ENCODE assay signal across 1 cellular context in genomic region chr3:10224794-10225660, GRCh38.
TF ChIP-seq lines count a peak whose summit lies in the region.

No MANE protein-coding gene starts in this region.

TF ChIP-seq in HepG2, 621 proteins besides CTCF, POLR2A, EP300 and RAD21 (continued from another document and continues in another):
- TF ChIP-seq HNF1A (IDR thresholded peaks at IDR 0.05; ENCODE audit: low read depth) (peak; percentile 39; the same call in 1 of the 2 replicates), HNF1A (CRISPR knock-in tag; IDR thresholded peaks at IDR 0.05; ENCODE audit: borderline replicate concordance) (peak; percentile 48; the same call in 1 of the 2 replicates), MEIS2 (CRISPR knock-in tag; IDR thresholded peaks at IDR 0.05) (peak; percentile 93), GABPA (IDR thresholded peaks at IDR 0.05; ENCODE audit: low read depth, low read length) (no peak), GABPA (CRISPR knock-in tag; IDR thresholded peaks at IDR 0.05; ENCODE audit: low read depth) (peak; percentile 80), SOX6 (IDR thresholded peaks at IDR 0.05) (no peak), SOX6 (CRISPR knock-in tag; IDR thresholded peaks at IDR 0.05) (peak; percentile 97), ZNF282 (IDR thresholded peaks at IDR 0.05; ENCODE audit: partially characterized antibody) (no peak), ZNF362 (CRISPR knock-in tag; IDR thresholded peaks at IDR 0.05; ENCODE audit: borderline replicate concordance) (peak; percentile 80; the same call in 1 of the 2 replicates), FOXP1 (IDR thresholded peaks at IDR 0.05) (no peak), FOXP1 (CRISPR knock-in tag; IDR thresholded peaks at IDR 0.05) (peak; percentile 84), POGZ (CRISPR knock-in tag; IDR thresholded peaks at IDR 0.05) (peak; percentile 87), GMEB2 (CRISPR knock-in tag; IDR thresholded peaks at IDR 0.05; ENCODE audit: low read depth) (peak; percentile 27; the same call in 1 of the 2 replicates), HOXA3 (CRISPR knock-in tag; IDR thresholded peaks at IDR 0.05) (peak; percentile 86), ARID5B (CRISPR knock-in tag; IDR thresholded peaks at IDR 0.05) (peak; percentile 91), GRHL1 (CRISPR knock-in tag; conservative IDR thresholded peaks at IDR 0.05) (no peak), CBFB (CRISPR knock-in tag; IDR thresholded peaks at IDR 0.05) (peak; percentile 58; the same call in 1 of the 2 replicates), ATM (IDR thresholded peaks at IDR 0.05; ENCODE audit: borderline replicate concordance) (no peak), NFYC (CRISPR knock-in tag; IDR thresholded peaks at IDR 0.05) (peak; percentile 49; the same call in 1 of the 2 replicates), KDM6A (CRISPR knock-in tag; IDR thresholded peaks at IDR 0.05; ENCODE audit: low read depth) (peak; percentile 85), REXO4 (CRISPR knock-in tag; IDR thresholded peaks at IDR 0.05; ENCODE audit: borderline replicate concordance) (no peak), ONECUT2 (CRISPR knock-in tag; IDR thresholded peaks at IDR 0.05) (no peak), YEATS2 (CRISPR knock-in tag; IDR thresholded peaks at IDR 0.05; ENCODE audit: borderline replicate concordance) (peak; percentile 81; the same call in 1 of the 2 replicates), NAIF1 (CRISPR knock-in tag; IDR thresholded peaks at IDR 0.05; ENCODE audit: borderline replicate concordance) (no peak), ZNF841 (CRISPR knock-in tag; IDR thresholded peaks at IDR 0.05; ENCODE audit: borderline replicate concordance) (no peak), ZC3H13 (CRISPR knock-in tag; IDR thresholded peaks at IDR 0.05) (no peak), ZNF766 (CRISPR knock-in tag; IDR thresholded peaks at IDR 0.05; ENCODE audit: borderline replicate concordance) (no peak), NR2C2 (CRISPR knock-in tag; IDR thresholded peaks at IDR 0.05; ENCODE audit: borderline replicate concordance) (peak; percentile 60), CSRNP1 (CRISPR knock-in tag; IDR thresholded peaks at IDR 0.05) (no peak), ZBTB10 (CRISPR knock-in tag; IDR thresholded peaks at IDR 0.05; ENCODE audit: borderline replicate concordance) (peak; percentile 55; the same call in 1 of the 2 replicates), ZNF263 (CRISPR knock-in tag; IDR thresholded peaks at IDR 0.05) (peak; percentile 98), HMGA1 (CRISPR knock-in tag; conservative IDR thresholded peaks at IDR 0.05) (no peak), ZBTB7A (CRISPR knock-in tag; IDR thresholded peaks at IDR 0.05) (no peak), TBX2 (CRISPR knock-in tag; IDR thresholded peaks at IDR 0.05; ENCODE audit: borderline replicate concordance) (peak; percentile 84), SP5 (CRISPR knock-in tag; IDR thresholded peaks at IDR 0.05; ENCODE audit: borderline replicate concordance, low read depth) (peak; percentile 9; the same call in 1 of the 2 replicates), ZNF292 (CRISPR knock-in tag; IDR thresholded peaks at IDR 0.05; ENCODE audit: borderline replicate concordance, low read depth) (peak; percentile 85; the same call in 1 of the 2 replicates), ZMYM3 (CRISPR knock-in tag; IDR thresholded peaks at IDR 0.05) (peak; percentile 94), ZNF18 (CRISPR knock-in tag; IDR thresholded peaks at IDR 0.05; ENCODE audit: insufficient replicate concordance) (no peak), CCDC6 (CRISPR knock-in tag; IDR thresholded peaks at IDR 0.05) (peak; percentile 71), MATR3 (CRISPR knock-in tag; IDR thresholded peaks at IDR 0.05) (no peak), ZSCAN25 (CRISPR knock-in tag; IDR thresholded peaks at IDR 0.05) (0 out of 2 replicates have a peak, but pooled peaks have one; percentile 19), TFDP1 (CRISPR knock-in tag; IDR thresholded peaks at IDR 0.05; ENCODE audit: borderline replicate concordance) (peak; percentile 32)
